In the genomic region with DNA sequence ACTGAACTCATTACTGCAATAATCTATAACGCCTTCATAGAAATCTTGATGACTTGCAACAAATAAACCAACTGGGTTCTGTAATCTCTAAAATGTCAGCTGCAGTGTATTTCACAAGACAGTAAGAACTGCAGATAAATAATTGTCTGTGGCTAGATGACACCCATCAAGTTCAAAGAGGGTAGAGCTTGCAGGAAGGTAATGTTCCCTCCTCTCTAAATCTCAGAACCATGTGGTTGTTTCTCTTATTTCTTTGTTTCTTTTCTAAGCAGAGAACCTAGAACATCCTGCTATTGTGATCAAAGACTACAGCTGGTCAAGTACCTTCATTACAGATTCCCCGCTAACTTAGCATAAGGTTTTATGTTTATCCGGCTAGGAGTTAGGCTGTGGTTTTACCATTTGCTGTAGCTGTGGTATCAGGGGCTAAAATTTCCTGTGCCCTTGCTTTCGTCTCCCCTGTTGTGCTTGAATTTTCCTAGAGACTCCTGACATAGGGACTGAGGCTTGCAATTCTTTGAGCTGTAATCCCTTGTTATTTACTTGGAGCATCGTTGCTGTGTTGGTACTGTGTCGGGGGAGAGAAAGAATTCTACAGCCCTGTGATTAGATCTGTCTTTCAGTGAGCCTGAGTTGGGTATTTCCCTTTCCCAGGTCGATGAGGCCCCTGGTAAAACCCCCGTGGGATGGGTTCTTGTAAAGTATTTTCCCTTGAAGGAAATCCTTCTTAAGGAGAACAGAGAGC, we compare ENCODE assay signal across 10 cellular contexts.
DNase-seq lines count a peak whose midpoint lies in the region; ATAC-seq and TF ChIP-seq lines count a peak whose summit lies in the region.
"Had no signal": no experiment of that assay in that cellular context is flagged by ENCODE, and none has a peak within 500 bp of the region (broad histone marks: within the 10 kb centered on the region; RNA-seq: fewer than 3 reads in every experiment).

No MANE protein-coding gene starts in this region.

- peaks cover 72% of the 10 kb centered on the region for H3K4me1 Mint-ChIP-seq in central memory CD8-positive, alpha-beta T cell
- peaks cover 6% of the 10 kb centered on the region for H3K4me1 Mint-ChIP-seq in nephron progenitor cell

- TF ChIP-seq CTCF in GM12865 (IDR thresholded peaks at IDR 0.05; ENCODE audit: insufficient read depth, low read depth, low read length, missing control alignments) = no peak
- no peak for TF ChIP-seq CTCF in nephron progenitor cell (IDR thresholded peaks at IDR 0.05)
- TF ChIP-seq CTCF in psoas muscle (IDR thresholded peaks at IDR 0.05) = no peak
- no peak for TF ChIP-seq CTCF in RWPE1 (conservative IDR thresholded peaks at IDR 0.05; ENCODE audit: low read depth)

- H3K4me3 ChIP-seq in GM12865 (ENCODE audit: low read depth, low read length) (no peak overlapping the region), psoas muscle (no peak overlapping the region)
- H3K4me3 ChIP-seq in Jurkat, Clone E6-1 (ENCODE audit: low read length) = no peak overlapping the region
- H3K4me3 ChIP-seq: SJCRH30 had no signal

- peak overlapping the region; percentile 41 for H3K4me3 Mint-ChIP-seq in central memory CD8-positive, alpha-beta T cell
- H3K4me3 Mint-ChIP-seq in nephron progenitor cell = no peak overlapping the region

- H3K36me3 ChIP-seq in psoas muscle (ENCODE audit: insufficient read depth in 1 of 2, low read depth in 1 of 2) = no peaks in the 10 kb centered on the region
- H3K36me3 ChIP-seq: SJCRH30 had no signal

- DNase-seq in GM12865 (ENCODE audit: low read depth) (peak; percentile 58), nephron progenitor cell (no peak), NCI-H2081 treated with DMSO at 0.1 percent for 48 hours (lab: John Stamatoyannopoulos, UW) (no peak), psoas muscle (no peak), RWPE1 (ENCODE audit: low spot score) (no peak), NCI-H128 (lab: John Stamatoyannopoulos, UW; ENCODE audit: unreplicated experiment) (no peak)
- DNase-seq in Jurkat, Clone E6-1 (ENCODE audit: low read depth, low spot score) = peak; percentile 80
- DNase-seq in central memory CD8-positive, alpha-beta T cell (ENCODE audit: low spot score in 2 of 2) = peak in 1 of 2 donors; percentile 12
- DNase-seq: NCI-H2081 had no signal

- no peaks in the 10 kb centered on the region for H3K27me3 ChIP-seq in psoas muscle (ENCODE audit: insufficient read depth in 3 of 3, low read length in 2 of 3)
- H3K27me3 ChIP-seq: SJCRH30 had no signal

- H3K27me3 Mint-ChIP-seq in central memory CD8-positive, alpha-beta T cell = no peaks in the 10 kb centered on the region
- H3K27me3 Mint-ChIP-seq in nephron progenitor cell (ENCODE audit: low read depth, poor library complexity) = peaks cover 11% of the 10 kb centered on the region

- peak overlapping the region; percentile 88 for H3K27ac Mint-ChIP-seq in central memory CD8-positive, alpha-beta T cell (ENCODE audit: low read depth)
- H3K27ac Mint-ChIP-seq in nephron progenitor cell = peak overlapping the region; percentile 34

- peaks cover 2% of the 10 kb centered on the region for H3K9me3 ChIP-seq in psoas muscle
- H3K9me3 ChIP-seq: SJCRH30 had no signal

- peak; percentile 91 for ATAC-seq in central memory CD8-positive, alpha-beta T cell (replicated peaks; ENCODE audit: extremely low read depth, poor library complexity, severe bottlenecking)
- no peak for ATAC-seq in psoas muscle

- peaks cover 2% of the 10 kb centered on the region for H3K36me3 Mint-ChIP-seq in central memory CD8-positive, alpha-beta T cell (ENCODE audit: insufficient read depth)
- peaks cover 9% of the 10 kb centered on the region for H3K36me3 Mint-ChIP-seq in nephron progenitor cell (ENCODE audit: low read depth)

- intact Hi-C loops in psoas muscle (cut with DNase I) = no loop called here

- CTCF ChIA-PET in RWPE1 (lab: Yijun Ruan, JAX) = interaction anchor here (0.6 kb wide), 1 partner anchor 10 kb away, joined by 4 read pairs; no protein-coding TSS in a partner anchor

- H3K27ac ChIP-seq in psoas muscle = no peak overlapping the region
- H3K27ac ChIP-seq in RWPE1 = no peak overlapping the region
- H3K27ac ChIP-seq: SJCRH30 had no signal

- H3K9me3 Mint-ChIP-seq in central memory CD8-positive, alpha-beta T cell = no peaks in the 10 kb centered on the region
- H3K9me3 Mint-ChIP-seq in nephron progenitor cell = peaks cover 19% of the 10 kb centered on the region

- WGBS in psoas muscle, 3 donors = 67 to 71% (median 69%) methylated on average over 8 of the region's 8 CpGs

- H3K4me1 ChIP-seq in psoas muscle = no peaks in the 10 kb centered on the region

- POLR2A ChIA-PET in RWPE1 (lab: Yijun Ruan, JAX; ENCODE audit: low non-redundant PET) = no interaction called here

Comparison
In these comparisons a context has a peak if more than half of its experiments do, and no peak if none do; other contexts are left out.
1. DNase-seq: peak in GM12865 (single experiment) and Jurkat, Clone E6-1 (single experiment); none in nephron progenitor cell (single experiment), NCI-H2081 treated with DMSO at 0.1 percent for 48 hours (single experiment), psoas muscle (0 of 2), RWPE1 (single experiment) and NCI-H128 (single experiment).